In the genomic region with DNA sequence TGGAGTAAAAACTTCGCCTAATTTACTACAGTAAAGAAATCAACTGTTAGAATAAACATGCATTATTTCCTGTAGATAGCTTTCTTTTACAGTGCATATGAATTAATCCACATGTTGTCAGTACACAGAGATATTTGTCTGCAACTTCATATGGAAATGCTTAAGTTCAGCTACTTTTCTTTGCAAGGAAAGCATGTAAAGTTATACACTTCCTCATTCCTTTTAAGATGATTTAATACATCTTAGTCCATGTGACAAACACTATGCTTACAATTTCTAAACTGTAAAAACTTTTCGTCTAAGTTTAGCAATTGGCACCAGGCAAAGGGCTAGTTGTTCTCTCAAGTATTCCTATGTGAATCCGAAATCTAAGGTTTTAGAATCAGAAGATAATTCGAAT, we compare ENCODE assay signal across 18 cellular contexts.
A peak's percentile ranks its signal among the peaks of the same experiment; 100 is the strongest.
DNase-seq lines count a peak whose midpoint lies in the region; ATAC-seq and TF ChIP-seq lines count a peak whose summit lies in the region.
"Had no signal": no experiment of that assay in that cellular context is flagged by ENCODE, and none has a peak within 500 bp of the region (broad histone marks: within the 10 kb centered on the region; RNA-seq: fewer than 3 reads in every experiment).

No MANE protein-coding gene starts in this region.

- DNase-seq in EH (ENCODE audit: low read depth) (peak; percentile 1), PC-9 (no peak), fibroblast of gingiva (ENCODE audit: low read depth) (peak; percentile 72)
- no peak for DNase-seq in activated CD4-positive, alpha-beta memory T cell treated with anti-CD3 and anti-CD28 coated beads, Interleukin-2, amount 10 ng/mL, durations not matched to agents 7 days and 5 days
- DNase-seq in activated T-cell treated with anti-CD3 and anti-CD28 coated beads, Interleukin-2, amount 50 U/mL, for 72 hours: no peak
- DNase-seq: COR-L47; KBM-7; MV-4-11; NCI-H1417 treated with DMSO at 0.1 percent for 48 hours; NCI-H1930; NCI-H2171 treated with DMSO at 0.1 percent for 48 hours; NCI-H446 treated with DMSO at 0.1 percent for 48 hours; NK-92 treated with Interleukin-12 subunit alpha and Interleukin-12 subunit beta, amount 100 ng/mL, for 24 hours; PC-3; SJCRH30 had no signal

- no TSS peak for BruUV-seq in PC-9 (replicated peaks; lab: Mats Ljungman, UMichigan)

- H3K9me3 Mint-ChIP-seq in nephron: no peaks in the 10 kb centered on the region
- peaks cover 2% of the 10 kb centered on the region for H3K9me3 Mint-ChIP-seq in activated CD4-positive, alpha-beta memory T cell treated with anti-CD3 and anti-CD28 coated beads, Interleukin-2, amount 10 ng/mL, durations not matched to agents 7 days and 5 days
- peaks cover 4 to 6% of the 10 kb centered on the region in 2 donors for H3K9me3 Mint-ChIP-seq in activated T-cell treated with anti-CD3 and anti-CD28 coated beads, Interleukin-2, amount 50 U/mL, for 72 hours

- no peak overlapping the region for H3K4me3 ChIP-seq in PC-9
- H3K4me3 ChIP-seq: HAP-1, SJCRH30 had no signal

- CTCF ChIA-PET in PC-9 (lab: Charles Lee): no interaction called here
- CTCF ChIA-PET in activated CD4-positive, alpha-beta memory T cell treated with anti-CD3 and anti-CD28 coated beads, Interleukin-2, amount 10 ng/mL, durations not matched to agents 7 days and 5 days (lab: Charles Lee): no interaction called here

- no peaks in the 10 kb centered on the region for H3K9me2 ChIP-seq in PC-9 (ENCODE audit: insufficient read depth)

- 0 out of 2 replicates have a peak overlapping the region, but pooled peaks have one; percentile 2 for H2AFZ ChIP-seq in PC-9

- H3K27me3 ChIP-seq in PC-9 (ENCODE audit: insufficient read depth, low read depth): no peaks in the 10 kb centered on the region
- H3K27me3 ChIP-seq: SJCRH30 had no signal

- no peak for TF ChIP-seq CTCF in PC-9 (conservative IDR thresholded peaks at IDR 0.05)
- no peak for TF ChIP-seq CTCF in nephron (IDR thresholded peaks at IDR 0.05; ENCODE audit: unreplicated experiment in 3 of 3)

- no peaks in the 10 kb centered on the region for H4K20me1 ChIP-seq in PC-9 (ENCODE audit: insufficient read depth)

- H3K9me3 ChIP-seq in PC-9 (ENCODE audit: insufficient read depth, low read depth): no peaks in the 10 kb centered on the region; the same call in 1 of the 2 replicates
- H3K9me3 ChIP-seq: HAP-1, SJCRH30 had no signal

- no peaks in the 10 kb centered on the region for H3F3A ChIP-seq in PC-9 (ENCODE audit: insufficient read depth, low read depth)

- no peak for ATAC-seq in activated T-cell treated with anti-CD3 and anti-CD28 coated beads, Interleukin-2, amount 50 U/mL, for 72 hours (replicated peaks in 1 of 2)
- no peak for ATAC-seq in GM19397 (IDR thresholded peaks at IDR 0.05; ENCODE audit: unreplicated experiment)
- ATAC-seq: PC-3 had no signal

- H3K4me1 ChIP-seq in PC-9 (replicated peaks; ENCODE audit: insufficient read depth): no peaks in the 10 kb centered on the region
- H3K4me1 ChIP-seq: HAP-1, SJCRH30 had no signal

- intact Hi-C loops in PC-9 (cut with micrococcal nuclease; ENCODE audit: unreplicated experiment): no loop called here

- H3K27ac ChIP-seq in PC-9: no peak overlapping the region
- H3K27ac ChIP-seq: SJCRH30 had no signal

- H3K79me2 ChIP-seq in PC-9 (ENCODE audit: low read depth): no peaks in the 10 kb centered on the region

- H3K4me3 Mint-ChIP-seq in nephron: no peak overlapping the region
- H3K4me3 Mint-ChIP-seq in activated CD4-positive, alpha-beta memory T cell treated with anti-CD3 and anti-CD28 coated beads, Interleukin-2, amount 10 ng/mL, durations not matched to agents 7 days and 5 days: no peak overlapping the region
- no peak overlapping the region for H3K4me3 Mint-ChIP-seq in activated T-cell treated with anti-CD3 and anti-CD28 coated beads, Interleukin-2, amount 50 U/mL, for 72 hours

- H3K4me1 Mint-ChIP-seq in nephron: peaks cover 7% of the 10 kb centered on the region
- H3K4me1 Mint-ChIP-seq in activated CD4-positive, alpha-beta memory T cell treated with anti-CD3 and anti-CD28 coated beads, Interleukin-2, amount 10 ng/mL, durations not matched to agents 7 days and 5 days: no peaks in the 10 kb centered on the region
- H3K4me1 Mint-ChIP-seq in activated T-cell treated with anti-CD3 and anti-CD28 coated beads, Interleukin-2, amount 50 U/mL, for 72 hours (ENCODE audit: low read depth): no peaks in the 10 kb centered on the region

- H3K36me3 ChIP-seq in PC-9 (ENCODE audit: low read depth): no peaks in the 10 kb centered on the region
- H3K36me3 ChIP-seq: HAP-1, SJCRH30 had no signal

- POLR2A ChIA-PET in PC-9 (lab: Charles Lee; ENCODE audit: unreplicated experiment): no interaction called here
- POLR2A ChIA-PET in activated CD4-positive, alpha-beta memory T cell treated with anti-CD3 and anti-CD28 coated beads, Interleukin-2, amount 10 ng/mL, durations not matched to agents 7 days and 5 days (lab: Charles Lee): no interaction called here

- H3K27me3 Mint-ChIP-seq in nephron (ENCODE audit: low read depth): no peaks in the 10 kb centered on the region
- no peaks in the 10 kb centered on the region for H3K27me3 Mint-ChIP-seq in activated CD4-positive, alpha-beta memory T cell treated with anti-CD3 and anti-CD28 coated beads, Interleukin-2, amount 10 ng/mL, durations not matched to agents 7 days and 5 days
- H3K27me3 Mint-ChIP-seq in activated T-cell treated with anti-CD3 and anti-CD28 coated beads, Interleukin-2, amount 50 U/mL, for 72 hours (ENCODE audit: low read depth): no peaks in the 10 kb centered on the region

- H3K36me3 Mint-ChIP-seq in nephron (ENCODE audit: low read depth): no peaks in the 10 kb centered on the region
- no peaks in the 10 kb centered on the region for H3K36me3 Mint-ChIP-seq in activated CD4-positive, alpha-beta memory T cell treated with anti-CD3 and anti-CD28 coated beads, Interleukin-2, amount 10 ng/mL, durations not matched to agents 7 days and 5 days (ENCODE audit: low read depth)
- no peaks in the 10 kb centered on the region for H3K36me3 Mint-ChIP-seq in activated T-cell treated with anti-CD3 and anti-CD28 coated beads, Interleukin-2, amount 50 U/mL, for 72 hours (ENCODE audit: insufficient read depth in 2 of 2)

- H3K4me2 ChIP-seq in PC-9: no peak overlapping the region

- peak overlapping the region; percentile 53 to 90 (median 63) for H3K27ac Mint-ChIP-seq in nephron
- no peak overlapping the region for H3K27ac Mint-ChIP-seq in activated CD4-positive, alpha-beta memory T cell treated with anti-CD3 and anti-CD28 coated beads, Interleukin-2, amount 10 ng/mL, durations not matched to agents 7 days and 5 days
- no peak overlapping the region for H3K27ac Mint-ChIP-seq in activated T-cell treated with anti-CD3 and anti-CD28 coated beads, Interleukin-2, amount 50 U/mL, for 72 hours

Comparison
In these comparisons a context has a peak if more than half of its experiments do, and no peak if none do; other contexts are left out.
1. DNase-seq: peak in EH (single experiment) and fibroblast of gingiva (single experiment); none in PC-9 (0 of 2), activated CD4-positive, alpha-beta memory T cell treated with anti-CD3 and anti-CD28 coated beads, Interleukin-2, amount 10 ng/mL, durations not matched to agents 7 days and 5 days (single experiment) and activated T-cell treated with anti-CD3 and anti-CD28 coated beads, Interleukin-2, amount 50 U/mL, for 72 hours (0 of 2).
2. H3K27ac Mint-ChIP-seq: peak in nephron (3 of 3); none in activated CD4-positive, alpha-beta memory T cell treated with anti-CD3 and anti-CD28 coated beads, Interleukin-2, amount 10 ng/mL, durations not matched to agents 7 days and 5 days (single experiment) and activated T-cell treated with anti-CD3 and anti-CD28 coated beads, Interleukin-2, amount 50 U/mL, for 72 hours (single experiment).